Comparison of ENCODE assay signal across 8 cellular contexts in genomic region chr9:125621170-125621569, GRCh38.
"Had no signal": no experiment of that assay in that cellular context is flagged by ENCODE, and none has a peak within 500 bp of the region (broad histone marks: within the 10 kb centered on the region; RNA-seq: fewer than 3 reads in every experiment).

No MANE protein-coding gene starts in this region.

- FAIRE-seq: HepG2, HTR-8/SVneo, K562 had no signal

- H3K27ac ChIP-seq: HL-60 had no signal

- ATAC-seq: HepG2, K562 had no signal

- DNase-seq: IMR-90, KBM-7, KG1 had no signal

- H3K9me3 Mint-ChIP-seq: IgD-negative memory B cell had no signal

- H3K4me3 ChIP-seq: K562 had no signal

- H3K27ac Mint-ChIP-seq: IgD-negative memory B cell had no signal

- H3K27me3 Mint-ChIP-seq: IgD-negative memory B cell had no signal
